12 cellular contexts compared by ENCODE assay signal in the genomic region with DNA sequence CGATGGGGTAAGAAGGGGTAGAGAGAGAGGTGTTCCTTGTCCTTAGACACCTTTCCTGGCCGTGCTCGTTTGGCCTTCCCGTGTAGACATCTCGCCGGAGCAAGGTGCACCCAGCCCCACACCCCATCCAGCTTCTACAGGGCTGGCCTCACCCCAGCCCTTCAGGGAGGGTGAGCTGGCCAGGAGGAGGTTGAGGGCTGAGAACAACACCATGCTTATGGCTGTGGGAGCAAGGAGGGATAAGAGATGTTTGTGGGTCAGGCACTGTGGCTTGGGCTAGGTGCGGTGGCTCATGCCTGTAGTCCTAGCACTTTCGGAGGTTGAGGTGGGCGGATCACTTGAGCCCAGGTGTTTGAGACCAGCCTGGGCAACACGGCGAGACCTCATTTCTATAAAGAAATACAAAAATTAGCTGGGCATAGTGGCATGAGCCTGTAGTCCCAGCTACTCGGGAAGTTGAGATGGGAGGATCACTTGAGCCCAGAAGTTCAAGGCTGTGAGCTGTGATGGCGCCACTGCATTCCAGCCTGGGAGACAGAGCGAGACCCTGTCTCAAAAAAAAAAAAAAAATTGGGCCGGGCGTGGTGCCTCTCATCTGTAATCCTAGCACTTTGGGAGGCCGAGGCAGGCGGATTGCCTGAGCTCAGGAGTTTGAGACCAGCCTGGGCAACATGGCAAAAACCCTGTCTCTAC. TPM values are rescaled to one million over a fixed set of nuclear protein-coding genes. Genes with fewer than 3 reads are reported as not detected.
DNase-seq lines count a peak whose midpoint lies in the region; ATAC-seq, FAIRE-seq and TF ChIP-seq lines count a peak whose summit lies in the region.
"Had no signal": no experiment of that assay in that cellular context is flagged by ENCODE, and none has a peak within 500 bp of the region (broad histone marks: within the 10 kb centered on the region; RNA-seq: fewer than 3 reads in every experiment).

No MANE protein-coding gene starts in this region.

- peaks cover 35% of the 10 kb centered on the region for H3K4me1 Mint-ChIP-seq in chondrocyte (ENCODE audit: low read depth)
- peaks cover 39% of the 10 kb centered on the region for H3K4me1 Mint-ChIP-seq in CD14-positive monocyte

- no peak for DNase-seq in GM12891 (ENCODE audit: insufficient read length, low spot score)
- no peak for DNase-seq in chondrocyte (ENCODE audit: low spot score)
- DNase-seq in lower lobe of right lung: no peak
- no peak for DNase-seq in NCI-H1436 (lab: John Stamatoyannopoulos, UW)
- DNase-seq in occipital lobe (lab: John Stamatoyannopoulos, UW): no peak
- no peak for DNase-seq in CD14-positive monocyte (ENCODE audit: low spot score)
- DNase-seq: GOT3; stimulated activated naive B cell treated with anti-CD40 and anti-IgM and Interleukin-4, amounts not matched to agents 10 μg/mL and 1 μg/mL and 100 μg/mL, for 72 hours had no signal

- H3K4me3 Mint-ChIP-seq in chondrocyte (ENCODE audit: unreplicated experiment): no peak overlapping the region
- no peak overlapping the region for H3K4me3 Mint-ChIP-seq in CD14-positive monocyte
- H3K4me3 Mint-ChIP-seq: stimulated activated naive B cell treated with anti-CD40 and anti-IgM and Interleukin-4, amounts not matched to agents 10 μg/mL and 1 μg/mL and 100 μg/mL, for 72 hours had no signal

- intact Hi-C loops in lower lobe of right lung (cut with DNase I): no loop called here
- intact Hi-C loops in CD14-positive monocyte (cut with micrococcal nuclease): no loop called here

- FAIRE-seq in GM12891 (lab: Jason Lieb, UNC): peak; percentile 80

- H3K27me3 ChIP-seq in lower lobe of right lung (ENCODE audit: low read depth) (no peaks in the 10 kb centered on the region), skeletal muscle tissue (ENCODE audit: control insufficient read depth in 3 of 3, insufficient read depth in 3 of 3, low read length in 3 of 3) (no peaks in the 10 kb centered on the region)
- H3K27me3 ChIP-seq: BE2C, body of pancreas had no signal

- H3K27ac Mint-ChIP-seq in chondrocyte (ENCODE audit: unreplicated experiment) (peak overlapping the region; percentile 94), CD14-positive monocyte (peak overlapping the region in 3 of 7 donors; percentile 63 to 69 (median 69))

- H3K4me3 ChIP-seq in lower lobe of right lung: peak overlapping the region; percentile 27
- H3K4me3 ChIP-seq in skeletal muscle tissue (ENCODE audit: low read length in 3 of 3): peak overlapping the region; percentile 14 to 49 (median 21)
- H3K4me3 ChIP-seq: body of pancreas had no signal

- H3K9me3 Mint-ChIP-seq in chondrocyte (ENCODE audit: low read depth) (no peaks in the 10 kb centered on the region), CD14-positive monocyte (peaks cover 0 to 7% (median 0%) of the 10 kb centered on the region in 7 donors)

- no peaks in the 10 kb centered on the region for H3K36me3 ChIP-seq in lower lobe of right lung
- H3K36me3 ChIP-seq in skeletal muscle tissue (ENCODE audit: control insufficient read depth in 3 of 3, insufficient read depth in 3 of 3, low read length in 3 of 3): peaks cover 0 to 2% (median 2%) of the 10 kb centered on the region in 3 donors

- TF ChIP-seq POLR2A in GM12891 (IDR thresholded peaks at IDR 0.05; ENCODE audit: low read depth, low read length): no peak

- ATAC-seq in lower lobe of right lung (peak; percentile 60 to 69), GM19395 (IDR thresholded peaks at IDR 0.05; ENCODE audit: unreplicated experiment) (no peak)
- ATAC-seq: stimulated activated naive B cell treated with anti-CD40 and anti-IgM and Interleukin-4, amounts not matched to agents 10 μg/mL and 1 μg/mL and 100 μg/mL, for 72 hours had no signal

- H3K36me3 Mint-ChIP-seq in chondrocyte (ENCODE audit: low read depth) (no peaks in the 10 kb centered on the region), CD14-positive monocyte (peaks cover 2 to 16% of the 10 kb centered on the region in 2 donors)

- H3K27ac ChIP-seq in lower lobe of right lung (peak overlapping the region; percentile 74), skeletal muscle tissue (ENCODE audit: low read depth, low read length) (peak overlapping the region; percentile 68)

- H3K27me3 Mint-ChIP-seq in chondrocyte (ENCODE audit: low read depth) (no peaks in the 10 kb centered on the region), CD14-positive monocyte (ENCODE audit: low read depth in 3 of 3) (no peaks in the 10 kb centered on the region)
- H3K27me3 Mint-ChIP-seq: stimulated activated naive B cell treated with anti-CD40 and anti-IgM and Interleukin-4, amounts not matched to agents 10 μg/mL and 1 μg/mL and 100 μg/mL, for 72 hours had no signal

- H3K9me3 ChIP-seq in lower lobe of right lung (no peaks in the 10 kb centered on the region), skeletal muscle tissue (ENCODE audit: control insufficient read depth in 3 of 3, low read length in 3 of 3) (no peaks in the 10 kb centered on the region)
- H3K9me3 ChIP-seq: BE2C, body of pancreas had no signal

- H3K4me1 ChIP-seq in lower lobe of right lung: peaks cover 33% of the 10 kb centered on the region
- H3K4me1 ChIP-seq in skeletal muscle tissue (ENCODE audit: control insufficient read depth in 3 of 3, insufficient read depth in 3 of 3, low read length in 3 of 3): peaks cover 27 to 37% (median 30%) of the 10 kb centered on the region in 3 donors

- H3K9ac ChIP-seq in skeletal muscle tissue (ENCODE audit: low read depth in 1 of 3, low read length in 3 of 3): peak overlapping the region; percentile 55 to 60 (median 57)

- TF ChIP-seq CTCF in chondrocyte (IDR thresholded peaks at IDR 0.05) (no peak), lower lobe of right lung (IDR thresholded peaks at IDR 0.05) (no peak), CD14-positive monocyte (IDR thresholded peaks at IDR 0.05) (no peak)

TF ChIP-seq in GM12891, 5 proteins besides CTCF, POLR2A, EP300 and RAD21:
- TF ChIP-seq PAX5 (IDR thresholded peaks at IDR 0.05; ENCODE audit: insufficient read depth, low read length, severe bottlenecking): no peak
- no peak for TF ChIP-seq POLR2AphosphoS5 (IDR thresholded peaks at IDR 0.05; ENCODE audit: low read depth, low read length)
- TF ChIP-seq SPI1 (IDR thresholded peaks at IDR 0.05; ENCODE audit: low read depth, low read length): no peak

RNA-seq across cellular contexts. Expression of gene SMARCA4, which starts 15.5 kb away (rescaled TPM):
- polyA plus RNA-seq in GM12891 (2012; ENCODE audit: low read depth, missing spikeins): 98.5 TPM
- 107 to 121 TPM (median 115 TPM) in 3 replicates for total RNA-seq in chondrocyte
- total RNA-seq in lower lobe of right lung: 85.0 TPM
- 58.5 TPM for total RNA-seq in skeletal muscle tissue
- 84.4 TPM for total RNA-seq in occipital lobe
- 1 to 10 TPM; 5.1 to 7.0 TPM for polyA plus RNA-seq in CD14-positive monocyte

RNA-seq across cellular contexts. Expression of gene TIMM29, which starts 47.7 kb away (rescaled TPM):
- 14.2 TPM for polyA plus RNA-seq in GM12891 (2012; ENCODE audit: low read depth, missing spikeins)
- 22.1 to 25.7 TPM (median 24.2 TPM) in 3 replicates for total RNA-seq in chondrocyte
- 17.3 TPM for total RNA-seq in lower lobe of right lung
- total RNA-seq in skeletal muscle tissue: 25.6 TPM
- 29.8 TPM for total RNA-seq in occipital lobe
- 10 to 100 TPM; 14.1 to 18.7 TPM for polyA plus RNA-seq in CD14-positive monocyte

RNA-seq across cellular contexts. Expression of gene YIPF2, which starts 47.9 kb away (rescaled TPM):
- 27.8 TPM for polyA plus RNA-seq in GM12891 (2012; ENCODE audit: low read depth, missing spikeins)
- total RNA-seq in chondrocyte (74.5 to 88.2 TPM (median 76.1 TPM) in 3 replicates), lower lobe of right lung (42.2 TPM), skeletal muscle tissue (30.3 TPM), occipital lobe (32.4 TPM)
- 10 to 100 TPM; 12.3 to 15.5 TPM for polyA plus RNA-seq in CD14-positive monocyte
